In the genomic region with DNA sequence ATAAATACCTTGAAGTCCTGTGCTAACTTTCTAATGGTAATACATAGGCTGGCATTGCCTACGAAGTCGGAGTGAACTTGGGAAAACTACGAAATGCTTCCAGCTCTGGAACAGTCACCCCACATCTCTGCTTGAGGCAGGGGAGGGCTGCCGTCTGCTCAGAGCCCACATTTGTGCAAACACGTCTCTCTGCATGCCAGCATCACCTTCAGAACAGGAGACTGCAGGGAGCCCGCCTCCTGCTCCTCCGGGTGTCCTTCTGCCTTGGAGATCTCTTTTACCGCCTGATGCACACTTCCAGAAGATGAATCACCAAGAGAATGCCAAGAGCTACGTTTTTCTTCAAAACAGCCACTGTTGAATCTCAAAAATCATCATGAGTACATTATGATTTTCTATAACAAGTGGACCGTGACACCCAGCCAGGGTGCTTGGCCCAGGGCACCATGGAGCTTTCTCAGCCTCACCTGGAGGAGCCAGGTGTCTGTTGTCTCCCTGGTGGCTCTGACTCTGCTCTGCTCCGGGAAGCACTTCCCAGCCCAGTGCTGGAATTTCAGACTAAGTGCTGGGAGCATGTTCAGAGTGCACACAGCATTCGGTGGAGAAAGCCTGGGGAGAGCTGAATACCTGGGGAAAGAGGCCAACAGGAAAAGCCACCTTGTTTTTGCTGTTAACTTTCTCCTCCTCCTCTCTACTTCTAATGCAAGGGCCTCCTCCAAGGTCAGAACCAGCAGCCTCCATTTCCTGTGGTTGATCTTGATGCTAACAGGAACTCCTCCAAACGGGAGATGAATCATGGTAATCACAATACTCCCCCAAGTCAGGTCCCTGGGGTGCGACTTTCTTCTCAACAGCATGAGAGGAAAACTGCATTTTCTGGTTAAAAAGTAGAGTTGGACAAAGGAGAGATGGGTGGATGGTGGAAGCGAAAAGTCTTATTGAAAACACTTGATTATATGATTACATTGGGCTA, we compare ENCODE assay signal across 15 cellular contexts.
"Had no signal": no experiment of that assay in that cellular context is flagged by ENCODE, and none has a peak within 500 bp of the region (broad histone marks: within the 10 kb centered on the region; RNA-seq: fewer than 3 reads in every experiment).

No MANE protein-coding gene starts in this region.

- H3K36me3 ChIP-seq: lower lobe of right lung, neutrophil, prostate gland, sigmoid colon had no signal

- H3K27ac ChIP-seq: coronary artery, epithelial cell of prostate, lower lobe of right lung, neutrophil, prostate gland, sigmoid colon had no signal

- H3K27me3 ChIP-seq: neutrophil, sigmoid colon had no signal

- H3K9me3 ChIP-seq: neutrophil, prostate gland had no signal

- H3K4me1 ChIP-seq: lower lobe of right lung, prostate gland, sigmoid colon had no signal

- ATAC-seq: activated T-cell treated with anti-CD3 and anti-CD28 coated beads, Interleukin-2, amount 50 U/mL, for 4 hours; left cardiac atrium; lower lobe of right lung had no signal

- H3K4me3 ChIP-seq: coronary artery, lower lobe of right lung, prostate gland, sigmoid colon had no signal

- DNase-seq: activated CD4-positive, alpha-beta memory T cell treated with anti-CD3 and anti-CD28 coated beads for 36 hours; activated CD4-positive, alpha-beta T cell treated with anti-CD3 and anti-CD28 coated beads for 1 hour; activated gamma-delta T cell treated with Interleukin-2 at 50 U/mL for 16 hours; activated T-cell treated with anti-CD3 and anti-CD28 coated beads, Interleukin-2, amount 50 U/mL, for 4 hours; effector memory CD4-positive, alpha-beta T cell; left cardiac atrium; lower lobe of right lung; sigmoid colon; stimulated activated CD4-positive, alpha-beta T cell treated with anti-CD3 and anti-CD28 coated beads, Interleukin-2, amount 100 ng/mL, for 48 hours; stimulated activated naive CD4-positive, alpha-beta T cell treated with Interleukin-2 at 50 U/mL for 16 hours; T-helper 9 cell had no signal
